1 cellular context compared by ENCODE assay signal in genomic region chr10:44974082-44974627, GRCh38.
TF ChIP-seq lines count a peak whose summit lies in the region.

No MANE protein-coding gene starts in this region.

TF ChIP-seq in H1, 55 proteins besides CTCF, POLR2A, EP300 and RAD21:
- no peak for TF ChIP-seq JUND (IDR thresholded peaks at IDR 0.05; ENCODE audit: low read length)
- no peak for TF ChIP-seq TCF12 (IDR thresholded peaks at IDR 0.05; ENCODE audit: low read depth, low read length)
- TF ChIP-seq GABPA (IDR thresholded peaks at IDR 0.05; ENCODE audit: borderline replicate concordance, insufficient read depth, low read length): no peak
- TF ChIP-seq SIRT6 (IDR thresholded peaks at IDR 0.05; ENCODE audit: low read length): no peak
- TF ChIP-seq TAF7 (optimal IDR thresholded peaks at IDR 0.05; ENCODE audit: borderline replicate concordance, low read depth, low read length): no peak
- TF ChIP-seq ATF2 (IDR thresholded peaks at IDR 0.05; ENCODE audit: low read length): no peak
